ENCODE assay signal across 1 cellular context in the genomic region with DNA sequence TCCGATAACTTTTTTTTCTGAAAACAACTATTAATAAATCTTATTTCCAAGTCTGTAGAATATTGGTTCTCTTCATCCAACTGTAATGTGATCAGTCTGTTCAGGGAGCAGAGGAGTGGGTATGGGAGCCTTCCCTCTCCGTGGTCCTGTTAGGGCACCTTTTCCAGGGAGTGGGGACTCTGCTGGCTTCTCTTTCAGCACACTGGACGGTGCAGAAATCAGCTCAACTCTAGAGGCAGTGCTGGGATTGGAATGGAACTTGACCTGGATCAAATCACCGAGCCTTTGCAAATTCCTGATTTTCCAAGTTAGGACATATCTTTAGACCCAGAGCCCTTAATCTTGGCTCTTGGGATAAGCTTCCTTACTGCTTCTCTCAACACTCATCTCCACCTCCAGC.
TF ChIP-seq lines count a peak whose summit lies in the region.

No MANE protein-coding gene starts in this region.

TF ChIP-seq in GM23338, 12 proteins besides CTCF, POLR2A, EP300 and RAD21 (continued from another document):
- TF ChIP-seq, protein P1, sequence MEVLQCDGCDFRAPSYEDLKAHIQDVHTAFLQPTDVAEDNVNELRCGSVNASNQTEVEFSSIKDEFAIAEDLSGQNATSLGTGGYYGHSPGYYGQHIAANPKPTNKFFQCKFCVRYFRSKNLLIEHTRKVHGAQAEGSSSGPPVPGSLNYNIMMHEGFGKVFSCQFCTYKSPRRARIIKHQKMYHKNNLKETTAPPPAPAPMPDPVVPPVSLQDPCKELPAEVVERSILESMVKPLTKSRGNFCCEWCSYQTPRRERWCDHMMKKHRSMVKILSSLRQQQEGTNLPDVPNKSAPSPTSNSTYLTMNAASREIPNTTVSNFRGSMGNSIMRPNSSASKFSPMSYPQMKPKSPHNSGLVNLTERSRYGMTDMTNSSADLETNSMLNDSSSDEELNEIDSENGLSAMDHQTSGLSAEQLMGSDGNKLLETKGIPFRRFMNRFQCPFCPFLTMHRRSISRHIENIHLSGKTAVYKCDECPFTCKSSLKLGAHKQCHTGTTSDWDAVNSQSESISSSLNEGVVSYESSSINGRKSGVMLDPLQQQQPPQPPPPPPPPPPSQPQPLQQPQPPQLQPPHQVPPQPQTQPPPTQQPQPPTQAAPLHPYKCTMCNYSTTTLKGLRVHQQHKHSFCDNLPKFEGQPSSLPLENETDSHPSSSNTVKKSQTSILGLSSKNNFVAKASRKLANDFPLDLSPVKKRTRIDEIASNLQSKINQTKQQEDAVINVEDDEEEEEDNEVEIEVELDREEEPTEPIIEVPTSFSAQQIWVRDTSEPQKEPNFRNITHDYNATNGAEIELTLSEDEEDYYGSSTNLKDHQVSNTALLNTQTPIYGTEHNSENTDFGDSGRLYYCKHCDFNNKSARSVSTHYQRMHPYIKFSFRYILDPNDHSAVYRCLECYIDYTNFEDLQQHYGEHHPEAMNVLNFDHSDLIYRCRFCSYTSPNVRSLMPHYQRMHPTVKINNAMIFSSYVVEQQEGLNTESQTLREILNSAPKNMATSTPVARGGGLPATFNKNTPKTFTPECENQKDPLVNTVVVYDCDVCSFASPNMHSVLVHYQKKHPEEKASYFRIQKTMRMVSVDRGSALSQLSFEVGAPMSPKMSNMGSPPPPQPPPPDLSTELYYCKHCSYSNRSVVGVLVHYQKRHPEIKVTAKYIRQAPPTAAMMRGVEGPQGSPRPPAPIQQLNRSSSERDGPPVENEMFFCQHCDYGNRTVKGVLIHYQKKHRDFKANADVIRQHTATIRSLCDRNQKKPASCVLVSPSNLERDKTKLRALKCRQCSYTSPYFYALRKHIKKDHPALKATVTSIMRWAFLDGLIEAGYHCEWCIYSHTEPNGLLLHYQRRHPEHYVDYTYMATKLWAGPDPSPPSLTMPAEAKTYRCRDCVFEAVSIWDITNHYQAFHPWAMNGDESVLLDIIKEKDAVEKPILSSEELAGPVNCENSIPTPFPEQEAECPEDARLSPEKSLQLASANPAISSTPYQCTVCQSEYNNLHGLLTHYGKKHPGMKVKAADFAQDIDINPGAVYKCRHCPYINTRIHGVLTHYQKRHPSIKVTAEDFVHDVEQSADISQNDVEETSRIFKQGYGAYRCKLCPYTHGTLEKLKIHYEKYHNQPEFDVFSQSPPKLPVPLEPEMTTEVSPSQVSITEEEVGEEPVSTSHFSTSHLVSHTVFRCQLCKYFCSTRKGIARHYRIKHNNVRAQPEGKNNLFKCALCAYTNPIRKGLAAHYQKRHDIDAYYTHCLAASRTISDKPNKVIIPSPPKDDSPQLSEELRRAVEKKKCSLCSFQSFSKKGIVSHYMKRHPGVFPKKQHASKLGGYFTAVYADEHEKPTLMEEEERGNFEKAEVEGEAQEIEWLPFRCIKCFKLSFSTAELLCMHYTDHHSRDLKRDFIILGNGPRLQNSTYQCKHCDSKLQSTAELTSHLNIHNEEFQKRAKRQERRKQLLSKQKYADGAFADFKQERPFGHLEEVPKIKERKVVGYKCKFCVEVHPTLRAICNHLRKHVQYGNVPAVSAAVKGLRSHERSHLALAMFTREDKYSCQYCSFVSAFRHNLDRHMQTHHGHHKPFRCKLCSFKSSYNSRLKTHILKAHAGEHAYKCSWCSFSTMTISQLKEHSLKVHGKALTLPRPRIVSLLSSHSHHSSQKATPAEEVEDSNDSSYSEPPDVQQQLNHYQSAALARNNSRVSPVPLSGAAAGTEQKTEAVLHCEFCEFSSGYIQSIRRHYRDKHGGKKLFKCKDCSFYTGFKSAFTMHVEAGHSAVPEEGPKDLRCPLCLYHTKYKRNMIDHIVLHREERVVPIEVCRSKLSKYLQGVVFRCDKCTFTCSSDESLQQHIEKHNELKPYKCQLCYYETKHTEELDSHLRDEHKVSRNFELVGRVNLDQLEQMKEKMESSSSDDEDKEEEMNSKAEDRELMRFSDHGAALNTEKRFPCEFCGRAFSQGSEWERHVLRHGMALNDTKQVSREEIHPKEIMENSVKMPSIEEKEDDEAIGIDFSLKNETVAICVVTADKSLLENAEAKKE (CRISPR knock-in tag; IDR thresholded peaks at IDR 0.05) = no peak
- TF ChIP-seq NANOG (IDR thresholded peaks at IDR 0.05; ENCODE audit: borderline replicate concordance) (no peak), ZNF114 (CRISPR knock-in tag; IDR thresholded peaks at IDR 0.05) (no peak), POLR2AphosphoS5 (IDR thresholded peaks at IDR 0.05; ENCODE audit: low read depth) (no peak), CREB1 (CRISPR knock-in tag; IDR thresholded peaks at IDR 0.05; ENCODE audit: low read depth) (no peak), EZH2 (IDR thresholded peaks at IDR 0.05; ENCODE audit: low read depth, unreplicated experiment) (no peak), STAT1 (IDR thresholded peaks at IDR 0.05; ENCODE audit: unreplicated experiment) (no peak), EZH2phosphoT487 (IDR thresholded peaks at IDR 0.05; ENCODE audit: unreplicated experiment) (no peak), ZNF331 (CRISPR knock-in tag; IDR thresholded peaks at IDR 0.05; ENCODE audit: low read depth) (no peak)
- TF ChIP-seq, protein P2, sequence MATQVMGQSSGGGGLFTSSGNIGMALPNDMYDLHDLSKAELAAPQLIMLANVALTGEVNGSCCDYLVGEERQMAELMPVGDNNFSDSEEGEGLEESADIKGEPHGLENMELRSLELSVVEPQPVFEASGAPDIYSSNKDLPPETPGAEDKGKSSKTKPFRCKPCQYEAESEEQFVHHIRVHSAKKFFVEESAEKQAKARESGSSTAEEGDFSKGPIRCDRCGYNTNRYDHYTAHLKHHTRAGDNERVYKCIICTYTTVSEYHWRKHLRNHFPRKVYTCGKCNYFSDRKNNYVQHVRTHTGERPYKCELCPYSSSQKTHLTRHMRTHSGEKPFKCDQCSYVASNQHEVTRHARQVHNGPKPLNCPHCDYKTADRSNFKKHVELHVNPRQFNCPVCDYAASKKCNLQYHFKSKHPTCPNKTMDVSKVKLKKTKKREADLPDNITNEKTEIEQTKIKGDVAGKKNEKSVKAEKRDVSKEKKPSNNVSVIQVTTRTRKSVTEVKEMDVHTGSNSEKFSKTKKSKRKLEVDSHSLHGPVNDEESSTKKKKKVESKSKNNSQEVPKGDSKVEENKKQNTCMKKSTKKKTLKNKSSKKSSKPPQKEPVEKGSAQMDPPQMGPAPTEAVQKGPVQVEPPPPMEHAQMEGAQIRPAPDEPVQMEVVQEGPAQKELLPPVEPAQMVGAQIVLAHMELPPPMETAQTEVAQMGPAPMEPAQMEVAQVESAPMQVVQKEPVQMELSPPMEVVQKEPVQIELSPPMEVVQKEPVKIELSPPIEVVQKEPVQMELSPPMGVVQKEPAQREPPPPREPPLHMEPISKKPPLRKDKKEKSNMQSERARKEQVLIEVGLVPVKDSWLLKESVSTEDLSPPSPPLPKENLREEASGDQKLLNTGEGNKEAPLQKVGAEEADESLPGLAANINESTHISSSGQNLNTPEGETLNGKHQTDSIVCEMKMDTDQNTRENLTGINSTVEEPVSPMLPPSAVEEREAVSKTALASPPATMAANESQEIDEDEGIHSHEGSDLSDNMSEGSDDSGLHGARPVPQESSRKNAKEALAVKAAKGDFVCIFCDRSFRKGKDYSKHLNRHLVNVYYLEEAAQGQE (IDR thresholded peaks at IDR 0.05; ENCODE audit: unreplicated experiment) = no peak
- TF ChIP-seq, protein P3, sequence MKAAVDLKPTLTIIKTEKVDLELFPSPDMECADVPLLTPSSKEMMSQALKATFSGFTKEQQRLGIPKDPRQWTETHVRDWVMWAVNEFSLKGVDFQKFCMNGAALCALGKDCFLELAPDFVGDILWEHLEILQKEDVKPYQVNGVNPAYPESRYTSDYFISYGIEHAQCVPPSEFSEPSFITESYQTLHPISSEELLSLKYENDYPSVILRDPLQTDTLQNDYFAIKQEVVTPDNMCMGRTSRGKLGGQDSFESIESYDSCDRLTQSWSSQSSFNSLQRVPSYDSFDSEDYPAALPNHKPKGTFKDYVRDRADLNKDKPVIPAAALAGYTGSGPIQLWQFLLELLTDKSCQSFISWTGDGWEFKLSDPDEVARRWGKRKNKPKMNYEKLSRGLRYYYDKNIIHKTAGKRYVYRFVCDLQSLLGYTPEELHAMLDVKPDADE (IDR thresholded peaks at IDR 0.05) = no peak
